30 cellular contexts compared by ENCODE assay signal in the genomic region with DNA sequence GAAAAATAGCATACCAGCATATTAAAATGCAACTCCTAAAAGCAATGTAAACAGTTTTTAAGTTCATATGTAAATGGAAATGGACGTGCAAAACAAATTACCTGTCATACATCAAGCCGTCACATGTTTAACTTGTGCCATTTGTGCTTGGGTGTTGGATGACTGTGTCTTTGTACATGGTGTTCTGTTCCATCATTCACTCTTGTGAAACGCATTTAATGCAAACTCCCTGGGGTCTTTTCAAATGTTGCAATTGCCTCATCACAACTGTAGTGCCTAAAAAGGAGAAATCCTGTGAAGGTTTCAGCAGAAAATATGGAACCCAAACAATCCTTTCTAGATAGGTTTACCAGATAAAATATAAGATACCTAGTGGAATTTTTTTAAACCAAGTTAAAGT. TPM values are rescaled to one million over a fixed set of nuclear protein-coding genes. Genes with fewer than 3 reads are reported as not detected.
"Had no signal": no experiment of that assay in that cellular context is flagged by ENCODE, and none has a peak within 500 bp of the region (broad histone marks: within the 10 kb centered on the region; RNA-seq: fewer than 3 reads in every experiment).

No MANE protein-coding gene starts in this region.

- H3K27me3 Mint-ChIP-seq: activated T-cell treated with anti-CD3 and anti-CD28 coated beads, Interleukin-2, amount 50 U/mL, for 24 hours; brain; IgD-negative memory B cell had no signal

- H3K36me3 ChIP-seq: cardiac muscle cell, Peyer's patch had no signal

- FAIRE-seq: astrocyte had no signal

- H3K27ac ChIP-seq: cardiac muscle cell, Peyer's patch, RWPE1 had no signal

- H3K9me3 Mint-ChIP-seq: activated naive CD4-positive, alpha-beta T cell treated with anti-CD3 and anti-CD28 coated beads, Interleukin-2, amount 50 U/mL, for 24 hours; activated T-cell treated with anti-CD3 and anti-CD28 coated beads, Interleukin-2, amount 50 U/mL, for 24 hours; activated T-helper 1 cell treated with anti-CD3 and anti-CD28 coated beads, Interleukin-12 subunit alpha, Interleukin-12 subunit beta, Interleukin-2, Interleukin-4 antibody, amounts not matched to agents 30 ng/mL and 10 ng/mL and 1 ng/mL, durations not matched to agents 14 hours and 24 hours and 36 hours; brain; IgD-negative memory B cell; WTC11 had no signal

- H3K4me3 ChIP-seq: cardiac muscle cell, Peyer's patch had no signal

- H3K9me3 ChIP-seq: Peyer's patch had no signal

- H3K4me1 Mint-ChIP-seq: activated naive CD4-positive, alpha-beta T cell treated with anti-CD3 and anti-CD28 coated beads, Interleukin-2, amount 50 U/mL, for 24 hours had no signal

- H3K27me3 ChIP-seq: Peyer's patch had no signal

- H3K27ac Mint-ChIP-seq: activated CD8-positive, alpha-beta memory T cell treated with anti-CD3 and anti-CD28 coated beads, Interleukin-2, amount 10 ng/mL, durations not matched to agents 7 days and 5 days; activated naive CD4-positive, alpha-beta T cell treated with anti-CD3 and anti-CD28 coated beads, Interleukin-2, amount 50 U/mL, for 24 hours; activated T-cell treated with anti-CD3 and anti-CD28 coated beads, Interleukin-2, amount 50 U/mL, for 24 hours; activated T-helper 1 cell treated with anti-CD3 and anti-CD28 coated beads, Interleukin-12 subunit alpha, Interleukin-12 subunit beta, Interleukin-2, Interleukin-4 antibody, amounts not matched to agents 30 ng/mL and 10 ng/mL and 1 ng/mL, durations not matched to agents 14 hours and 24 hours and 36 hours; brain; IgD-negative memory B cell; T-helper 17 cell; WTC11 had no signal

- DNase-seq: activated CD4-positive, alpha-beta T cell treated with anti-CD3 and anti-CD28 coated beads for 48 hours; activated CD4-positive, alpha-beta T cell treated with anti-CD3 and anti-CD28 coated beads, Interleukin-2, amount 50 U/mL, for 48 hours; activated CD4-positive, CD25-positive, alpha-beta regulatory T cell treated with anti-CD3 and anti-CD28 coated beads, Interleukin-2, amount 50 U/mL, for 72 hours; activated CD8-positive, alpha-beta memory T cell treated with anti-CD3 and anti-CD28 coated beads, Interleukin-2, amount 10 ng/mL, durations not matched to agents 7 days and 5 days; activated effector memory CD4-positive, alpha-beta T cell treated with Interleukin-2 at 50 U/mL for 16 hours; activated naive CD4-positive, alpha-beta T cell; activated T-cell treated with anti-CD3 and anti-CD28 coated beads, Interleukin-2, amount 50 U/mL, for 24 hours; amygdala; KG1; NCI-H1092 treated with DMSO at 0.1 percent for 48 hours; NCI-H1694; NCI-H2029 treated with DMSO at 0.1 percent for 48 hours; NCI-H345; NCI-H526 treated with DMSO at 0.1 percent for 48 hours; NK-92 treated with Interleukin-12 subunit alpha and Interleukin-12 subunit beta, amount 100 ng/mL, for 24 hours; OCI-M1; Peyer's patch; Right ventricle myocardium superior; T-helper 17 cell; T-helper 9 cell had no signal

- H3K36me3 Mint-ChIP-seq: activated CD8-positive, alpha-beta memory T cell treated with anti-CD3 and anti-CD28 coated beads, Interleukin-2, amount 10 ng/mL, durations not matched to agents 7 days and 5 days; activated naive CD4-positive, alpha-beta T cell treated with anti-CD3 and anti-CD28 coated beads, Interleukin-2, amount 50 U/mL, for 24 hours; IgD-negative memory B cell; WTC11 had no signal

- ATAC-seq: activated CD8-positive, alpha-beta memory T cell treated with anti-CD3 and anti-CD28 coated beads, Interleukin-2, amount 10 ng/mL, durations not matched to agents 7 days and 5 days; T-helper 17 cell had no signal

- H3K4me3 Mint-ChIP-seq: activated CD8-positive, alpha-beta memory T cell treated with anti-CD3 and anti-CD28 coated beads, Interleukin-2, amount 10 ng/mL, durations not matched to agents 7 days and 5 days; activated naive CD4-positive, alpha-beta T cell treated with anti-CD3 and anti-CD28 coated beads, Interleukin-2, amount 50 U/mL, for 24 hours; activated T-cell treated with anti-CD3 and anti-CD28 coated beads, Interleukin-2, amount 50 U/mL, for 24 hours; activated T-helper 1 cell treated with anti-CD3 and anti-CD28 coated beads, Interleukin-12 subunit alpha, Interleukin-12 subunit beta, Interleukin-2, Interleukin-4 antibody, amounts not matched to agents 30 ng/mL and 10 ng/mL and 1 ng/mL, durations not matched to agents 14 hours and 24 hours and 36 hours; brain; IgD-negative memory B cell; T-helper 17 cell; WTC11 had no signal

RNA-seq across cellular contexts. Expression of a gene that starts 52.4 kb away (rescaled TPM):
- total RNA-seq: activated CD8-positive, alpha-beta memory T cell treated with anti-CD3 and anti-CD28 coated beads, Interleukin-2, amount 10 ng/mL, durations not matched to agents 7 days and 5 days; activated T-helper 1 cell treated with anti-CD3 and anti-CD28 coated beads, Interleukin-12 subunit alpha, Interleukin-12 subunit beta, Interleukin-2, Interleukin-4 antibody, amounts not matched to agents 30 ng/mL and 10 ng/mL and 1 ng/mL, durations not matched to agents 14 hours and 24 hours and 36 hours; astrocyte; cardiac muscle cell; LHCN-M2; M059J; Right ventricle myocardium superior; T-helper 17 cell; WTC11 had no signal
- polyA plus RNA-seq: cardiac muscle cell, IgD-negative memory B cell had no signal
